In the genomic region with DNA sequence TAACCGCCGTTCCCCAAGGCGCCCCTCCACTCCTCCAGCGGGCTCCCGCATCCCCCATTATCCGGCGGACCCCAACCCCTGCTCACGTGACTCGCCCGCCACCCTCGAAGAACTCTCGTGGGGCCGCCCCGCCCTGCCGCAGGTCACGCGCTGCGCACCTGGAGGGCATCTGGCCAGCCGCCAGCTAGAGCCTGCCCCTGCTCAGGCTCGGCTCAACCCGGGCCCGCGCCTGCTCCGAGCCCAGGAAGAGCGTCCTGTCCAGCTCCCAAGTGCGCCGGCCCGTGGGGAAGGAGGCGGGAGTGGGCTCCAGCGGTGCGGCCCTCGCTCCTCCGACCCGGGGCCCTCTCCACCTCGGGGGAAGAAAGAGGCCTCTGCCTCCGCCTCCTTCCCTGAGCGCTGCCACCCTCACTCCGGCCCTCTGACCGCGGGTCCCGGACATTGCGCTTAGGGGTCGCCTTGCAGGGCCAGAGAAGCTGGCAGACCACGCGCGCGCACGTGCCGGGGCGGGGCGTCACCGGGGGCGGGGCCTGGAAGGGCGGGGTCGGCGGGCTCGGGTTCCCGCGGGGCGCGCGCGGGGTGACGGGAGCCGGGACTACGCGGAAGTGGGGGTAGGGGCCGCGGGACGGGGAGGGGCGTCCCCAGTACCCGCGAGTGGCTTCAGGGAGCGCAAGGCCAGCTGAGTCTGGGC, we compare ENCODE assay signal across 9 cellular contexts. TPM values are rescaled to one million over a fixed set of nuclear protein-coding genes. Genes with fewer than 3 reads are reported as not detected.
A peak's percentile ranks its signal among the peaks of the same experiment; 100 is the strongest.
DNase-seq lines count a peak whose midpoint lies in the region; ATAC-seq, FAIRE-seq and TF ChIP-seq lines count a peak whose summit lies in the region.
"Had no signal": no experiment of that assay in that cellular context is flagged by ENCODE, and none has a peak within 500 bp of the region (broad histone marks: within the 10 kb centered on the region; RNA-seq: fewer than 3 reads in every experiment).

No MANE protein-coding gene starts in this region.

- peak overlapping the region; percentile 88 for H3K9ac ChIP-seq in keratinocyte (ENCODE audit: control insufficient read depth, extremely low read depth, insufficient read depth, low read length)

- peak overlapping the region; percentile 90 for H3K4me2 ChIP-seq in keratinocyte (ENCODE audit: control insufficient read depth, extremely low read depth, insufficient read depth, low read depth, low read length)

- no peaks in the 10 kb centered on the region for H3K36me3 ChIP-seq in keratinocyte (ENCODE audit: control insufficient read depth in 2 of 2, extremely low read depth in 1 of 2, insufficient read depth in 2 of 2, low read length in 2 of 2)

- FAIRE-seq in keratinocyte (lab: Jason Lieb, UNC): no peak
- FAIRE-seq: G401.6 had no signal

- DNase-seq in NCI-H524 (lab: John Stamatoyannopoulos, UW): peak; percentile 69 to 83
- no peak for DNase-seq in NCI-H524 treated with DMSO at 0.1 percent for 48 hours (lab: John Stamatoyannopoulos, UW)
- DNase-seq in NCI-H2107 (lab: John Stamatoyannopoulos, UW): peak; percentile 83
- DNase-seq in activated CD4-positive, CD25-positive, alpha-beta regulatory T cell (lab: John Stamatoyannopoulos, UW): peak; percentile 82 to 86 (median 84)
- DNase-seq in cardiac fibroblast (ENCODE audit: low read depth in 2 of 2): peak; percentile 74 to 84
- peak; percentile 44 for DNase-seq in keratinocyte (ENCODE audit: low read depth, low spot score)
- DNase-seq in stimulated activated CD4-positive, alpha-beta T cell treated with anti-CD3 and anti-CD28 coated beads, Interleukin-12 subunit alpha, Interleukin-12 subunit beta, amount 100 ng/mL, for 4 hours: peak; percentile 97

- ATAC-seq in HG02943 (IDR thresholded peaks at IDR 0.05; ENCODE audit: low read depth, unreplicated experiment): peak; percentile 69

- H3K9me1 ChIP-seq in keratinocyte (ENCODE audit: control insufficient read depth, extremely low read depth, insufficient read depth, low read length): no peaks in the 10 kb centered on the region

- dilution Hi-C loops in keratinocyte (cut with MboI; ENCODE audit: extremely low pct_ligation_motif_present, low sequenced_read_pairs): no loop called here

- H3K4me3 ChIP-seq in cardiac fibroblast (replicated peaks in 1 of 2; ENCODE audit: low read depth in 2 of 2, low read length in 2 of 2) (peak overlapping the region; percentile 70 to 71), keratinocyte (ENCODE audit: control insufficient read depth in 2 of 3, extremely low read depth in 1 of 3, insufficient read depth in 2 of 3, low read depth in 1 of 3, low read length in 3 of 3) (peak overlapping the region; percentile 59 to 78 (median 61))

- peaks cover 10% of the 10 kb centered on the region for H3K4me1 ChIP-seq in keratinocyte (ENCODE audit: control insufficient read depth, extremely low read depth, insufficient read depth, low read length)

- no peaks in the 10 kb centered on the region for H3K79me2 ChIP-seq in keratinocyte (ENCODE audit: control insufficient read depth, insufficient read depth, low read length)

- no peaks in the 10 kb centered on the region for H3K9me3 ChIP-seq in keratinocyte (ENCODE audit: control insufficient read depth, low read depth, low read length)

- no peaks in the 10 kb centered on the region for H4K20me1 ChIP-seq in keratinocyte (ENCODE audit: control insufficient read depth, extremely low read depth, insufficient read depth, low read length)

- H3K27me3 ChIP-seq in keratinocyte (ENCODE audit: control insufficient read depth, extremely low read depth, insufficient read depth, low read length): no peaks in the 10 kb centered on the region

- no peak for TF ChIP-seq CTCF in cardiac fibroblast (IDR thresholded peaks at IDR 0.05; ENCODE audit: low read depth, low read length)
- no peak for TF ChIP-seq CTCF in keratinocyte (optimal IDR thresholded peaks at IDR 0.05 in 1 of 3, IDR thresholded peaks at IDR 0.05 in 1 of 3, conservative IDR thresholded peaks at IDR 0.05 in 1 of 3; ENCODE audit: extremely low read depth in 1 of 3, insufficient read depth in 2 of 3, low read length in 3 of 3)

- peak overlapping the region; percentile 78 for H2AFZ ChIP-seq in keratinocyte (ENCODE audit: control insufficient read depth, low read length)

- H3K27ac ChIP-seq in keratinocyte (ENCODE audit: control insufficient read depth, insufficient read depth, low read length): peak overlapping the region; percentile 80

RNA-seq across cellular contexts. Expression of a gene that starts 28.4 kb away (rescaled TPM):
- polyA plus RNA-seq in keratinocyte: 38.5 to 222 TPM (median 130 TPM) in 3 replicates
- 28.8 TPM for polyA plus RNA-seq in keratinocyte (2011; ENCODE audit: low read depth)
- polyA plus RNA-seq in keratinocyte (2011; cell fraction: cytosol; rRNA removed): 90.7 and 132 TPM in 2 replicates
- 47.0 and 59.5 TPM in 2 replicates for polyA plus RNA-seq in keratinocyte (2011; cell fraction: nucleus; rRNA removed)
- polyA plus RNA-seq in keratinocyte (2012; ENCODE audit: low replicate concordance): 113 and 220 TPM in 2 replicates
- 12.7 to 64.4 TPM (median 19.5 TPM) in 3 replicates for polyA minus RNA-seq in keratinocyte
- 25.9 TPM for polyA minus RNA-seq in keratinocyte (2011; cell fraction: cytosol; rRNA and poly(A)+ RNA removed)
- polyA minus RNA-seq in keratinocyte (2011; cell fraction: nucleus; rRNA and poly(A)+ RNA removed): 5.9 and 12.9 TPM in 2 replicates

RNA-seq across cellular contexts. Expression of a gene that starts 28.9 kb away (rescaled TPM):
- polyA plus RNA-seq in keratinocyte: 65.9 to 82.9 TPM (median 73.8 TPM) in 3 replicates
- 22.2 TPM for polyA plus RNA-seq in keratinocyte (2011; ENCODE audit: low read depth)
- 60.8 and 81.6 TPM in 2 replicates for polyA plus RNA-seq in keratinocyte (2011; cell fraction: cytosol; rRNA removed)
- 63.6 and 79.7 TPM in 2 replicates for polyA plus RNA-seq in keratinocyte (2011; cell fraction: nucleus; rRNA removed)
- 46.3 and 93.2 TPM in 2 replicates for polyA plus RNA-seq in keratinocyte (2012; ENCODE audit: low replicate concordance)
- polyA minus RNA-seq in keratinocyte: 112 to 260 TPM (median 115 TPM) in 3 replicates
- 137 TPM for polyA minus RNA-seq in keratinocyte (2011; cell fraction: cytosol; rRNA and poly(A)+ RNA removed)
- polyA minus RNA-seq in keratinocyte (2011; cell fraction: nucleus; rRNA and poly(A)+ RNA removed): 71.3 and 74.2 TPM in 2 replicates
